Comparison of ENCODE assay signal across 8 cellular contexts in genomic region chr6:84685983-84686584, GRCh38.
A peak's percentile ranks its signal among the peaks of the same experiment; 100 is the strongest.
DNase-seq lines count a peak whose midpoint lies in the region; ATAC-seq, FAIRE-seq and TF ChIP-seq lines count a peak whose summit lies in the region.

No MANE protein-coding gene starts in this region.

- H4K8ac ChIP-seq in H1 (ENCODE audit: extremely low read depth, insufficient read depth, low read length): no peak overlapping the region

- no peak overlapping the region for H4K91ac ChIP-seq in H1 (replicated peaks; ENCODE audit: insufficient read length, low read length)

- H4K20me1 ChIP-seq in H1 (replicated peaks in 1 of 2; ENCODE audit: control insufficient read depth in 1 of 2, insufficient read depth in 2 of 2, low read length in 2 of 2): no peaks in the 10 kb centered on the region

- TF ChIP-seq CTCF in A673 (conservative IDR thresholded peaks at IDR 0.05; ENCODE audit: low read depth, low read length): peak; percentile 61
- TF ChIP-seq CTCF in H1 (IDR thresholded peaks at IDR 0.05; ENCODE audit: control extremely low read depth in 1 of 3, insufficient read depth in 1 of 3, low read depth in 1 of 3, low read length in 3 of 3): peak in 2 of 3 experiments; percentile 53 to 65; a peak in 3 of 4 replicates

- no peak overlapping the region for H3K9ac ChIP-seq in H1 (replicated peaks in 1 of 4; ENCODE audit: extremely low read depth in 1 of 4, low read depth in 3 of 4, low read length in 3 of 4)

- 65% methylated on average over 3 of the region's 3 CpGs; no CpG with 5 or more reads in 1 of the 2 experiments for WGBS in H1 (ENCODE audit: extremely low coverage in 1 of 2, insufficient coverage in 1 of 2, insufficient read length in 1 of 2, insufficient replicate concordance in 2 of 2, low coverage in 1 of 2, low lambda C conversion rate in 2 of 2, missing lambda C conversion rate in 1 of 2), 2 experiments

- H2AFZ ChIP-seq in H1 (ENCODE audit: low read length): no peak overlapping the region

- H3K4me2 ChIP-seq in H1 (ENCODE audit: insufficient read depth in 1 of 2, low read depth in 2 of 2, low read length in 2 of 2): no peak overlapping the region

- H2AK5ac ChIP-seq in H1 (ENCODE audit: low read depth, low read length): no peak overlapping the region

- no peak overlapping the region for H3K14ac ChIP-seq in H1 (ENCODE audit: insufficient read length)

- intact Hi-C loops in A673 (cut with micrococcal nuclease; ENCODE audit: unreplicated experiment): no loop called here

- no peak overlapping the region for H4K5ac ChIP-seq in H1 (ENCODE audit: insufficient read length, low read depth, low read length)

- H3K36me3 ChIP-seq in A673 (ENCODE audit: insufficient read depth, low read length, poor library complexity, severe bottlenecking) (no peaks in the 10 kb centered on the region), H1 (ENCODE audit: control insufficient read depth in 2 of 4, insufficient read depth in 4 of 4, low read length in 3 of 4) (no peaks in the 10 kb centered on the region)

- POLR2A ChIA-PET in A673 (lab: Charles Lee; ENCODE audit: low non-redundant PET) (no interaction called here), H1 (lab: Charles Lee; ENCODE audit: partially characterized antibody) (no interaction called here)

- TF ChIP-seq EP300 in H1 (IDR thresholded peaks at IDR 0.05; ENCODE audit: borderline replicate concordance in 1 of 2, low read depth in 2 of 2, low read length in 2 of 2): no peak

- H3K27ac ChIP-seq in A673 (ENCODE audit: low read depth, low read length, poor library complexity, severe bottlenecking) (no peak overlapping the region), H1 (ENCODE audit: low read depth, low read length) (no peak overlapping the region)

- no peak overlapping the region for H3K18ac ChIP-seq in H1 (ENCODE audit: extremely low read depth, low read length)

- H3K9me3 ChIP-seq in A673 (ENCODE audit: low read depth, low read length, poor library complexity, severe bottlenecking) (peaks cover 3% of the 10 kb centered on the region), H1 (ENCODE audit: insufficient read depth in 2 of 2, low read depth in 1 of 2, low read length in 1 of 2) (no peaks in the 10 kb centered on the region)

- no peak overlapping the region for H3K4ac ChIP-seq in H1 (replicated peaks; ENCODE audit: insufficient read length, low read depth, low read length)

- no peak overlapping the region for H3K4me3 ChIP-seq in A673 (ENCODE audit: low read depth, low read length, poor library complexity, severe bottlenecking)
- no peak overlapping the region for H3K4me3 ChIP-seq in H1 (ENCODE audit: extremely low read depth in 1 of 4, insufficient read depth in 2 of 4, low read depth in 3 of 4, low read length in 4 of 4)

- no TSS peak for BruUV-seq in A673 (replicated peaks; lab: Mats Ljungman, UMichigan)

- TF ChIP-seq POLR2A in H1 (IDR thresholded peaks at IDR 0.05; ENCODE audit: control extremely low read depth in 1 of 2, low read depth in 2 of 2, low read length in 2 of 2): no peak

- TF ChIP-seq RAD21 in H1 (IDR thresholded peaks at IDR 0.05 in 1 of 2, conservative IDR thresholded peaks at IDR 0.05 in 1 of 2; ENCODE audit: low read depth in 2 of 2, low read length in 2 of 2): peak; percentile 75

- H2BK5ac ChIP-seq in H1 (ENCODE audit: low read depth, low read length): no peak overlapping the region

- no peaks in the 10 kb centered on the region for H3K27me3 ChIP-seq in A673 (replicated peaks; ENCODE audit: insufficient read depth, low read depth, low read length, poor library complexity)
- H3K27me3 ChIP-seq in H1 (replicated peaks in 1 of 4; ENCODE audit: control insufficient read depth in 3 of 4, extremely low read depth in 1 of 4, insufficient read depth in 3 of 4, low read length in 3 of 4): no peaks in the 10 kb centered on the region

- peak; percentile 13 for FAIRE-seq in H1 (lab: Jason Lieb, UNC)

- no peak overlapping the region for H3K56ac ChIP-seq in H1 (replicated peaks; ENCODE audit: insufficient read length, low read depth, low read length)

- no peaks in the 10 kb centered on the region for H3K79me1 ChIP-seq in H1 (ENCODE audit: low read depth, low read length)

- no peak overlapping the region for H2BK20ac ChIP-seq in H1 (ENCODE audit: low read length)

- no peaks in the 10 kb centered on the region for H3K4me1 ChIP-seq in A673 (ENCODE audit: insufficient read depth, low read length, poor library complexity, severe bottlenecking)
- H3K4me1 ChIP-seq in H1 (replicated peaks in 1 of 4; ENCODE audit: control insufficient read depth in 3 of 4, insufficient read depth in 4 of 4, low read length in 3 of 4): no peaks in the 10 kb centered on the region

- no peaks in the 10 kb centered on the region for H3K23me2 ChIP-seq in H1 (ENCODE audit: low read depth, low read length)

- DNase-seq in A673 (ENCODE audit: low spot score) (peak; percentile 38), NCI-H146 (lab: John Stamatoyannopoulos, UW) (peak; percentile 9), H1 (ENCODE audit: low read depth in 1 of 2, low spot score in 2 of 2) (peak; percentile 15 to 51), putamen (ENCODE audit: low spot score) (no peak), NCI-H1105 (lab: John Stamatoyannopoulos, UW) (no peak)
- no peak for DNase-seq in activated CD4-positive, alpha-beta T cell treated with anti-CD3 and anti-CD28 coated beads, Interleukin-2, amount 50 U/mL, for 1 hour

- H2BK120ac ChIP-seq in H1 (replicated peaks; ENCODE audit: low read depth, low read length): no peak overlapping the region

- CTCF ChIA-PET in A673 (lab: Charles Lee): no interaction called here
- CTCF ChIA-PET in H1 (lab: Charles Lee; ENCODE audit: partially characterized antibody): interaction anchor here (0.6 to 1.7 kb wide), 29 partner anchors 9 to 627 kb away, joined by 3 to 20 read pairs (median 4); partner anchors contain the start of gene CEP162

- H2BK12ac ChIP-seq in H1 (ENCODE audit: low read depth, low read length): no peak overlapping the region

- ATAC-seq in GM18511 (IDR thresholded peaks at IDR 0.05; ENCODE audit: unreplicated experiment): peak; percentile 59
- ATAC-seq in GM18873 (IDR thresholded peaks at IDR 0.05; ENCODE audit: low FRiP score, unreplicated experiment): no peak

- H3K79me2 ChIP-seq in H1 (ENCODE audit: control insufficient read depth in 1 of 2, insufficient read depth in 2 of 2, low read length in 2 of 2): no peaks in the 10 kb centered on the region

- H2BK15ac ChIP-seq in H1 (ENCODE audit: low read length): no peak overlapping the region

- no peak overlapping the region for H3K23ac ChIP-seq in H1 (ENCODE audit: insufficient read length)

TF ChIP-seq in H1, 55 proteins besides CTCF, POLR2A, EP300 and RAD21 (continues in another document):
- 0 out of 2 replicates have a peak, but pooled peaks have one; percentile 9 for TF ChIP-seq TEAD4 (IDR thresholded peaks at IDR 0.05; ENCODE audit: low read depth, low read length)
- TF ChIP-seq RNF2 (IDR thresholded peaks at IDR 0.05; ENCODE audit: borderline replicate concordance, low read depth, low read length, missing control alignments, poor library complexity, severe bottlenecking): no peak

Comparison
In these comparisons a context has a peak if more than half of its experiments do, and no peak if none do; other contexts are left out.
1. DNase-seq: peak in A673 (single experiment), NCI-H146 (single experiment) and H1 (2 of 2); none in putamen (single experiment), NCI-H1105 (single experiment) and activated CD4-positive, alpha-beta T cell treated with anti-CD3 and anti-CD28 coated beads, Interleukin-2, amount 50 U/mL, for 1 hour (single experiment).